ENCODE assay signal across 20 cellular contexts in the genomic region with DNA sequence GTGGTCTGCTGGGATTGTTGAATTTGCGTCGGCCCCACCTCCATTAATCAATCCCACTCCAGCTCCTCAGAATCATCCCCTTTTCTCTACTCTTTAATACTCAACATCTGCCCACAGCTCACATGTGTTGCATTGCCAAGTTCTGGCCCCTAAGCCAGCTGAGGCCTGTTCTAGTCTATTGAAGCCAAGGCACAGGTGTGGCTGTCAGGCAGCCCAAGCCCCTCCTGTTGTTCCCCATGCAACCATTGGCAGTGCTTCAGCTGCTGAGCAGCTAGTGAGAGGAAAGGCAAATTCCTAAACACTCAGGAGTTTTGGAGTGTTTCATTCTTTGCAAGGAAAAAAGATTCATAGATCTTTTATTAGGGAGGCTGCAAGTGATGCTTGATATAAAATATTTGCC.
DNase-seq lines count a peak whose midpoint lies in the region; ATAC-seq and TF ChIP-seq lines count a peak whose summit lies in the region.
"Had no signal": no experiment of that assay in that cellular context is flagged by ENCODE, and none has a peak within 500 bp of the region (broad histone marks: within the 10 kb centered on the region; RNA-seq: fewer than 3 reads in every experiment).

No MANE protein-coding gene starts in this region.

- DNase-seq in SJCRH30 (peak; percentile 53 to 66), left lung (no peak), upper lobe of right lung (no peak), AG20443 (ENCODE audit: low spot score) (no peak)
- no peak for DNase-seq in activated naive CD4-positive, alpha-beta T cell treated with anti-CD3 and anti-CD28 coated beads, Interleukin-2, amount 50 U/mL, for 72 hours (ENCODE audit: low spot score in 2 of 2)
- DNase-seq: ACHN; AML-193; CD4-positive, alpha-beta T cell; DMS79 treated with DMSO at 0.1 percent for 48 hours; GF-D8; GOT3; H7; HFFc6; KBM-7 had no signal

- H3K27ac Mint-ChIP-seq in nephron, result peak overlapping the region in 2 of 3 experiments; percentile 46 to 65
- peak overlapping the region in 1 of 2 donors; percentile 86 for H3K27ac Mint-ChIP-seq in activated naive CD4-positive, alpha-beta T cell treated with anti-CD3 and anti-CD28 coated beads, Interleukin-2, amount 50 U/mL, for 72 hours
- H3K27ac Mint-ChIP-seq: CD4-positive, alpha-beta T cell; HFFc6; IgD-negative memory B cell had no signal

- H3K4me3 ChIP-seq in SJCRH30, result no peak overlapping the region
- no peak overlapping the region for H3K4me3 ChIP-seq in left lung
- H3K4me3 ChIP-seq in upper lobe of right lung, result no peak overlapping the region

- H3K27me3 ChIP-seq in SJCRH30 (no peaks in the 10 kb centered on the region), left lung (peaks cover 0 to 4% of the 10 kb centered on the region in 2 donors), upper lobe of right lung (no peaks in the 10 kb centered on the region)

- peaks cover 20% of the 10 kb centered on the region for H3K27me3 Mint-ChIP-seq in nephron (ENCODE audit: low read depth)

- TF ChIP-seq CTCF in left lung (IDR thresholded peaks at IDR 0.05) (no peak), nephron (IDR thresholded peaks at IDR 0.05; ENCODE audit: unreplicated experiment in 3 of 3) (no peak), upper lobe of right lung (IDR thresholded peaks at IDR 0.05) (no peak)

- H3K4me1 ChIP-seq in SJCRH30, result no peaks in the 10 kb centered on the region
- H3K4me1 ChIP-seq in left lung, result no peaks in the 10 kb centered on the region
- no peaks in the 10 kb centered on the region for H3K4me1 ChIP-seq in upper lobe of right lung

- ATAC-seq in left lung (peak; percentile 52), upper lobe of right lung (peak; percentile 79), HG02973 (IDR thresholded peaks at IDR 0.05; ENCODE audit: unreplicated experiment) (no peak)
- no peak for ATAC-seq in activated naive CD4-positive, alpha-beta T cell treated with anti-CD3 and anti-CD28 coated beads, Interleukin-2, amount 50 U/mL, for 72 hours
- ATAC-seq: HCT116, HepG2 had no signal

- H3K4me3 Mint-ChIP-seq in nephron, result peak overlapping the region in 1 of 3 experiments; percentile 14
- H3K4me3 Mint-ChIP-seq: CD4-positive, alpha-beta T cell; HFFc6 had no signal

- H3K9me3 Mint-ChIP-seq in nephron, result peaks cover 16% of the 10 kb centered on the region
- H3K9me3 Mint-ChIP-seq in activated naive CD4-positive, alpha-beta T cell treated with anti-CD3 and anti-CD28 coated beads, Interleukin-2, amount 50 U/mL, for 72 hours, result no peaks in the 10 kb centered on the region
- H3K9me3 Mint-ChIP-seq: CD4-positive, alpha-beta T cell; HFFc6 had no signal

- peaks cover 15% of the 10 kb centered on the region for H3K4me1 Mint-ChIP-seq in nephron
- H3K4me1 Mint-ChIP-seq: IgD-negative memory B cell had no signal

- no peaks in the 10 kb centered on the region for H3K36me3 Mint-ChIP-seq in nephron (ENCODE audit: low read depth)
- H3K36me3 Mint-ChIP-seq in activated naive CD4-positive, alpha-beta T cell treated with anti-CD3 and anti-CD28 coated beads, Interleukin-2, amount 50 U/mL, for 72 hours, result no peaks in the 10 kb centered on the region
- H3K36me3 Mint-ChIP-seq: IgD-negative memory B cell had no signal

- intact Hi-C loops in left lung (cut with DNase I), result no loop called here
- intact Hi-C loops in upper lobe of right lung (cut with DNase I), result no loop called here

- no peaks in the 10 kb centered on the region for H3K36me3 ChIP-seq in SJCRH30
- H3K36me3 ChIP-seq in left lung, result no peaks in the 10 kb centered on the region
- H3K36me3 ChIP-seq in upper lobe of right lung, result no peaks in the 10 kb centered on the region

- no peaks in the 10 kb centered on the region for H3K9me3 ChIP-seq in SJCRH30 (replicated peaks)
- H3K9me3 ChIP-seq in left lung, result peaks cover 0 to 10% of the 10 kb centered on the region in 2 donors
- peaks cover 3% of the 10 kb centered on the region for H3K9me3 ChIP-seq in upper lobe of right lung

- no peak overlapping the region for H3K27ac ChIP-seq in SJCRH30
- H3K27ac ChIP-seq in left lung, result no peak overlapping the region
- no peak overlapping the region for H3K27ac ChIP-seq in upper lobe of right lung
- H3K27ac ChIP-seq: C4-2B had no signal

Comparison
In these comparisons a context has a peak if more than half of its experiments do, and no peak if none do; other contexts are left out.
1. DNase-seq: peak in SJCRH30 (2 of 2); none in left lung (0 of 2), upper lobe of right lung (single experiment), AG20443 (single experiment) and activated naive CD4-positive, alpha-beta T cell treated with anti-CD3 and anti-CD28 coated beads, Interleukin-2, amount 50 U/mL, for 72 hours (0 of 2).
2. ATAC-seq: peak in left lung (single experiment) and upper lobe of right lung (single experiment); none in HG02973 (single experiment) and activated naive CD4-positive, alpha-beta T cell treated with anti-CD3 and anti-CD28 coated beads, Interleukin-2, amount 50 U/mL, for 72 hours (0 of 2).